Comparison of ENCODE assay signal across 2 cellular contexts in genomic region chr6:64774881-64775280, GRCh38.
TF ChIP-seq lines count a peak whose summit lies in the region.

No MANE protein-coding gene starts in this region.

TF ChIP-seq in HEK293, 187 proteins besides CTCF, POLR2A, EP300 and RAD21:
- TF ChIP-seq ZNF175 (tag by site-specific recombination; IDR thresholded peaks at IDR 0.05) (no peak), WT1 (tag by site-specific recombination; IDR thresholded peaks at IDR 0.05) (0 out of 2 replicates have a peak, but pooled peaks have one; percentile 14)

TF ChIP-seq in H1, 55 proteins besides CTCF, POLR2A, EP300 and RAD21:
- no peak for TF ChIP-seq SP4 (IDR thresholded peaks at IDR 0.05; ENCODE audit: low read length)
- TF ChIP-seq BRCA1 (IDR thresholded peaks at IDR 0.05; ENCODE audit: low read depth, low read length) = no peak
- TF ChIP-seq CREB1 (IDR thresholded peaks at IDR 0.05) = no peak
- no peak for TF ChIP-seq TCF12 (IDR thresholded peaks at IDR 0.05; ENCODE audit: low read depth, low read length)
- no peak for TF ChIP-seq JUN (IDR thresholded peaks at IDR 0.05; ENCODE audit: low read depth, low read length)
- TF ChIP-seq BCL11A (IDR thresholded peaks at IDR 0.05; ENCODE audit: low read depth in 2 of 2, low read length in 2 of 2) = no peak
- no peak for TF ChIP-seq MAFK (IDR thresholded peaks at IDR 0.05; ENCODE audit: low read depth, low read length)
- TF ChIP-seq KDM1A (IDR thresholded peaks at IDR 0.05; ENCODE audit: borderline replicate concordance, low read length) = no peak
- TF ChIP-seq CHD2 (IDR thresholded peaks at IDR 0.05; ENCODE audit: low read length) = no peak
- no peak for TF ChIP-seq HDAC6 (IDR thresholded peaks at IDR 0.05; ENCODE audit: low read depth, low read length)
- no peak for TF ChIP-seq SRF (IDR thresholded peaks at IDR 0.05; ENCODE audit: low read depth, low read length)
- TF ChIP-seq MAX (IDR thresholded peaks at IDR 0.05) = no peak
- no peak for TF ChIP-seq POLR2AphosphoS5 (IDR thresholded peaks at IDR 0.05; ENCODE audit: low read depth, low read length)
- no peak for TF ChIP-seq EGR1 (IDR thresholded peaks at IDR 0.05; ENCODE audit: borderline replicate concordance, low read depth, low read length)
- TF ChIP-seq, protein P1, sequence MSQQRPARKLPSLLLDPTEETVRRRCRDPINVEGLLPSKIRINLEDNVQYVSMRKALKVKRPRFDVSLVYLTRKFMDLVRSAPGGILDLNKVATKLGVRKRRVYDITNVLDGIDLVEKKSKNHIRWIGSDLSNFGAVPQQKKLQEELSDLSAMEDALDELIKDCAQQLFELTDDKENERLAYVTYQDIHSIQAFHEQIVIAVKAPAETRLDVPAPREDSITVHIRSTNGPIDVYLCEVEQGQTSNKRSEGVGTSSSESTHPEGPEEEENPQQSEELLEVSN (IDR thresholded peaks at IDR 0.05) = no peak
- no peak for TF ChIP-seq SIRT6 (IDR thresholded peaks at IDR 0.05; ENCODE audit: low read length)
- TF ChIP-seq TAF7 (optimal IDR thresholded peaks at IDR 0.05; ENCODE audit: borderline replicate concordance, low read depth, low read length) = no peak
- no peak for TF ChIP-seq SUZ12 (IDR thresholded peaks at IDR 0.05; ENCODE audit: low read length)
